ENCODE assay signal across 7 cellular contexts in genomic region chr6:37128863-37129443, GRCh38. TPM values are rescaled to one million over a fixed set of nuclear protein-coding genes. Genes with fewer than 3 reads are reported as not detected.
DNase-seq lines count a peak whose midpoint lies in the region; ATAC-seq and TF ChIP-seq lines count a peak whose summit lies in the region.
"Not testable (repeated sequence)": the region's sequence is repeated elsewhere in the genome, so short reads cannot be mapped to it uniquely, and the experiment has no call there.

No MANE protein-coding gene starts in this region.

- 91 to 93% methylated on average over 12 of the region's 12 CpGs for WGBS in heart right ventricle, 2 donors
- 91% methylated on average over 12 of the region's 12 CpGs for WGBS in liver

- not testable (repeated sequence) for H3K9ac ChIP-seq in liver (ENCODE audit: low read depth in 1 of 2, low read length in 2 of 2); stomach smooth muscle (ENCODE audit: low read length in 2 of 2)

- intact Hi-C loops in MCF 10A (cut with micrococcal nuclease); heart right ventricle (cut with DNase I): not testable (repeated sequence)

- H3K27ac Mint-ChIP-seq in MCF 10A (ENCODE audit: low read depth, unreplicated experiment): peak overlapping the region; percentile 61

- H3K27ac ChIP-seq in HEK293 (ENCODE audit: extremely low read depth, low read depth, low read length): not testable (repeated sequence)
- H3K27ac ChIP-seq in Peyer's patch (peak overlapping the region in 3 of 4 donors; percentile 8 to 82 (median 44)), heart right ventricle (peak overlapping the region in 8 of 10 donors; percentile 40 to 74 (median 64)), liver (ENCODE audit: low read depth in 1 of 2, low read length in 2 of 2) (peak overlapping the region; percentile 78 to 92), osteoblast (ENCODE audit: low read depth, low read length) (peak overlapping the region; percentile 41), stomach smooth muscle (ENCODE audit: low read length) (peak overlapping the region; percentile 49)

- TF ChIP-seq POLR2A in Peyer's patch (IDR thresholded peaks at IDR 0.05): not testable (repeated sequence)

- not testable (repeated sequence) for H3K79me2 ChIP-seq in osteoblast (ENCODE audit: insufficient read depth, low read length)

- H3K36me3 ChIP-seq in HEK293 (ENCODE audit: control insufficient read depth in 2 of 2, insufficient read depth in 1 of 2, low read length in 2 of 2); Peyer's patch; heart right ventricle; liver (ENCODE audit: control insufficient read depth in 4 of 4, insufficient read depth in 3 of 4, low read depth in 1 of 4, low read length in 3 of 4); osteoblast (ENCODE audit: insufficient read depth, low read length); stomach smooth muscle (ENCODE audit: control insufficient read depth in 2 of 2, insufficient read depth in 2 of 2, low read length in 2 of 2): not testable (repeated sequence)

- H3K9me3 Mint-ChIP-seq in MCF 10A (ENCODE audit: unreplicated experiment): not testable (repeated sequence)

- not testable (repeated sequence) for ATAC-seq in heart right ventricle

- H3K4me3 ChIP-seq in HEK293 (ENCODE audit: low read depth, low read length); Peyer's patch; heart right ventricle; liver (ENCODE audit: low read depth in 1 of 3, low read length in 3 of 3); osteoblast (ENCODE audit: insufficient read depth, low read length); stomach smooth muscle (ENCODE audit: low read length in 2 of 2): not testable (repeated sequence)

- POLR2A ChIA-PET in HEK293 (lab: Yijun Ruan, JAX) (interaction anchor here (1.3 to 2.1 kb wide), 3 partner anchors 26 to 46 kb away, joined by 4 to 20 read pairs (median 9); partner anchors contain the start of gene PIM1), MCF 10A (lab: Yijun Ruan, JAX) (interaction anchor here (0.6 to 2.0 kb wide), 8 partner anchors 10 to 450 kb away, joined by 3 to 15 read pairs (median 3); partner anchors contain the start of gene CDKN1A)

- TF ChIP-seq RAD21 in liver (IDR thresholded peaks at IDR 0.05): not testable (repeated sequence)

- not testable (repeated sequence) for H3K9me3 ChIP-seq in HEK293 (ENCODE audit: control insufficient read depth, insufficient read depth, low read depth, low read length); Peyer's patch; heart right ventricle; liver (ENCODE audit: control insufficient read depth in 4 of 4, low read length in 3 of 4); osteoblast (ENCODE audit: low read depth, low read length); stomach smooth muscle (ENCODE audit: control insufficient read depth in 2 of 2, low read length in 2 of 2)

- H3K4me2 ChIP-seq in osteoblast (ENCODE audit: insufficient read depth, low read length): peak overlapping the region; percentile 41

- BruUV-seq in MCF 10A (replicated peaks; lab: Mats Ljungman, UMichigan): not testable (repeated sequence)

- H3K36me3 Mint-ChIP-seq in MCF 10A (ENCODE audit: insufficient read depth, unreplicated experiment): not testable (repeated sequence)

- TF ChIP-seq CTCF in HEK293 (tag by site-specific recombination; IDR thresholded peaks at IDR 0.05); Peyer's patch (IDR thresholded peaks at IDR 0.05); MCF 10A (IDR thresholded peaks at IDR 0.05; ENCODE audit: unreplicated experiment); heart right ventricle (IDR thresholded peaks at IDR 0.05); liver (IDR thresholded peaks at IDR 0.05; ENCODE audit: low read depth, low read length, missing input control); osteoblast (IDR thresholded peaks at IDR 0.05; ENCODE audit: extremely low read depth, low read depth, low read length): not testable (repeated sequence)

- H3K27me3 Mint-ChIP-seq in MCF 10A (ENCODE audit: insufficient read depth, unreplicated experiment): not testable (repeated sequence)

- not testable (repeated sequence) for H4K20me1 ChIP-seq in osteoblast (ENCODE audit: insufficient read depth, low read length)

- H3K4me3 Mint-ChIP-seq in MCF 10A (ENCODE audit: unreplicated experiment): not testable (repeated sequence)

- DNase-seq in Peyer's patch; MCF 10A (ENCODE audit: unreplicated experiment); heart right ventricle; osteoblast (ENCODE audit: insufficient read length, low spot score, missing footprints): not testable (repeated sequence)

- not testable (repeated sequence) for H2AFZ ChIP-seq in osteoblast (ENCODE audit: low read length)

- CTCF ChIA-PET in HEK293 (lab: Yijun Ruan, JAX) (interaction anchor here (0.6 to 2.3 kb wide), 7 partner anchors 11 to 81 kb away, joined by 3 to 7 read pairs (median 4); no protein-coding TSS in a partner anchor), MCF 10A (lab: Yijun Ruan, JAX) (interaction anchor here (0.6 to 2.4 kb wide), 6 partner anchors 9 to 667 kb away, joined by 3 to 23 read pairs (median 5); partner anchors contain the start of gene PIM1)

- H3K4me1 Mint-ChIP-seq in MCF 10A (ENCODE audit: insufficient read depth, unreplicated experiment): peaks cover 37% of the 10 kb centered on the region

- peaks cover 16% of the 10 kb centered on the region for H3K4me1 ChIP-seq in HEK293 (ENCODE audit: control insufficient read depth, insufficient read depth, low read length)
- H3K4me1 ChIP-seq in Peyer's patch: peaks cover 0 to 38% (median 5%) of the 10 kb centered on the region in 4 donors
- H3K4me1 ChIP-seq in heart right ventricle: peaks cover 0 to 55% (median 24%) of the 10 kb centered on the region in 9 donors
- peaks cover 10 to 29% (median 16%) of the 10 kb centered on the region in 4 donors for H3K4me1 ChIP-seq in liver (ENCODE audit: control insufficient read depth in 4 of 4, insufficient read depth in 4 of 4, low read length in 3 of 4)
- peaks cover 30% of the 10 kb centered on the region for H3K4me1 ChIP-seq in osteoblast (ENCODE audit: insufficient read depth, low read length)
- peaks cover 22% of the 10 kb centered on the region for H3K4me1 ChIP-seq in stomach smooth muscle (ENCODE audit: control insufficient read depth, insufficient read depth, low read length)

- H3K27me3 ChIP-seq in Peyer's patch; heart right ventricle; liver (ENCODE audit: control insufficient read depth in 4 of 4, insufficient read depth in 4 of 4, low read length in 3 of 4); osteoblast (ENCODE audit: insufficient read depth, low read length); stomach smooth muscle (ENCODE audit: control insufficient read depth in 1 of 2, insufficient read depth in 2 of 2, low read length in 2 of 2): not testable (repeated sequence)

RNA-seq across cellular contexts. Expression of gene PIM1, which starts 41.0 kb away (rescaled TPM):
- total RNA-seq in Peyer's patch: 10 to 100 TPM; 36.6 to 78.4 (median 49.2) TPM
- 6.0 and 6.2 TPM in 2 replicates for total RNA-seq in MCF 10A (2022)
- 100 to 1,000 TPM in 1 of 10 donors, 10 to 100 TPM in 7, 1 to 10 TPM in 2; 9.2 to 106 (median 18.0) TPM for total RNA-seq in heart right ventricle
- 10 to 100 TPM in 1 of 2 donors, 1 to 10 TPM in 1; 9.4 to 10.8 TPM for polyA plus RNA-seq in heart right ventricle
- total RNA-seq in liver: 100 to 1,000 TPM in 1 of 2 donors, 10 to 100 TPM in 1; 10.9 to 141 TPM
- 10 to 100 TPM in 1 of 2 donors, 1 to 10 TPM in 1; 5.5 to 10.4 TPM for polyA plus RNA-seq in liver
- total RNA-seq in osteoblast: 14.8 and 16.2 TPM in 2 replicates
